In genomic region chr20:47727909-47728361, GRCh38 we compare ENCODE assay signal across 10 cellular contexts. TPM values are rescaled to one million over a fixed set of nuclear protein-coding genes. Genes with fewer than 3 reads are reported as not detected.
A peak's percentile ranks its signal among the peaks of the same experiment; 100 is the strongest.
DNase-seq lines count a peak whose midpoint lies in the region; ATAC-seq and TF ChIP-seq lines count a peak whose summit lies in the region.
"Had no signal": no experiment of that assay in that cellular context is flagged by ENCODE, and none has a peak within 500 bp of the region (broad histone marks: within the 10 kb centered on the region; RNA-seq: fewer than 3 reads in every experiment).

No MANE protein-coding gene starts in this region.

- H3K27ac ChIP-seq in OCI-LY7 (ENCODE audit: low read depth, low read length, poor library complexity, severe bottlenecking), result peak overlapping the region; percentile 47

- no TSS peak for BruUV-seq in OCI-LY7 (replicated peaks; lab: Mats Ljungman, UMichigan)

- POLR2A ChIA-PET in OCI-LY7 (lab: Charles Lee), result interaction anchor here (0.5 to 0.6 kb wide), 2 partner anchors 242 to 382 kb away, joined by 4 to 5 read pairs; no protein-coding TSS in a partner anchor

- no peaks in the 10 kb centered on the region for H3K79me2 ChIP-seq in OCI-LY7 (ENCODE audit: insufficient read depth, low read depth, low read length)

- no peaks in the 10 kb centered on the region for H3K27me3 Mint-ChIP-seq in activated CD8-positive, alpha-beta memory T cell treated with anti-CD3 and anti-CD28 coated beads, Interleukin-2, amount 10 ng/mL, durations not matched to agents 7 days and 5 days

- DNase-seq in activated CD8-positive, alpha-beta memory T cell treated with anti-CD3 and anti-CD28 coated beads, Interleukin-2, amount 10 ng/mL, durations not matched to agents 7 days and 5 days, result no peak
- no peak for DNase-seq in activated CD8-positive, alpha-beta memory T cell treated with anti-CD3 and anti-CD28 coated beads for 24 hours
- no peak for DNase-seq in OCI-LY7 (ENCODE audit: low spot score)
- peak; percentile 41 for DNase-seq in left ventricle myocardium superior
- peak; percentile 28 for DNase-seq in stimulated activated CD8-positive, alpha-beta memory T cell treated with anti-CD3 and anti-CD28 coated beads, Interleukin-4, amount 100 ng/mL, for 48 hours
- no peak for DNase-seq in NCI-H1092 treated with DMSO at 0.1 percent for 48 hours (lab: John Stamatoyannopoulos, UW)
- DNase-seq: NCI-H1417 treated with DMSO at 0.1 percent for 48 hours had no signal

- H3K9me3 ChIP-seq in OCI-LY7 (ENCODE audit: low read length), result no peaks in the 10 kb centered on the region
- H3K9me3 ChIP-seq: pancreas had no signal

- H3K36me3 ChIP-seq in OCI-LY7 (ENCODE audit: insufficient read depth, low read length), result no peaks in the 10 kb centered on the region
- H3K36me3 ChIP-seq: pancreas had no signal

- no peak for TF ChIP-seq CTCF in OCI-LY7 (conservative IDR thresholded peaks at IDR 0.05; ENCODE audit: low read length)

- H3K9me3 Mint-ChIP-seq in activated CD8-positive, alpha-beta memory T cell treated with anti-CD3 and anti-CD28 coated beads, Interleukin-2, amount 10 ng/mL, durations not matched to agents 7 days and 5 days (ENCODE audit: low read depth), result no peaks in the 10 kb centered on the region

- H3K4me3 ChIP-seq in OCI-LY7 (ENCODE audit: low read depth, low read length, poor library complexity, severe bottlenecking), result peak overlapping the region; percentile 53
- H3K4me3 ChIP-seq: pancreas had no signal

- ATAC-seq in activated CD8-positive, alpha-beta memory T cell treated with anti-CD3 and anti-CD28 coated beads, Interleukin-2, amount 10 ng/mL, durations not matched to agents 7 days and 5 days, result peak; percentile 11
- ATAC-seq in left ventricle myocardium superior (peak; percentile 32), GM18868 (IDR thresholded peaks at IDR 0.05; ENCODE audit: unreplicated experiment) (no peak), GM21390 (IDR thresholded peaks at IDR 0.05; ENCODE audit: unreplicated experiment) (no peak)

- peak overlapping the region; percentile 68 for H3K4me2 ChIP-seq in OCI-LY7 (ENCODE audit: low read length)

- H2AFZ ChIP-seq in OCI-LY7 (ENCODE audit: low read length), result peak overlapping the region; percentile 85

- peaks cover 34% of the 10 kb centered on the region for H3K4me1 ChIP-seq in OCI-LY7 (ENCODE audit: insufficient read depth, low read length, poor library complexity, severe bottlenecking)
- H3K4me1 ChIP-seq: pancreas had no signal

- H3K27ac Mint-ChIP-seq in activated CD8-positive, alpha-beta memory T cell treated with anti-CD3 and anti-CD28 coated beads, Interleukin-2, amount 10 ng/mL, durations not matched to agents 7 days and 5 days, result peak overlapping the region; percentile 95

- peaks cover 52% of the 10 kb centered on the region for H3K4me1 Mint-ChIP-seq in activated CD8-positive, alpha-beta memory T cell treated with anti-CD3 and anti-CD28 coated beads, Interleukin-2, amount 10 ng/mL, durations not matched to agents 7 days and 5 days

- H3K36me3 Mint-ChIP-seq in activated CD8-positive, alpha-beta memory T cell treated with anti-CD3 and anti-CD28 coated beads, Interleukin-2, amount 10 ng/mL, durations not matched to agents 7 days and 5 days, result peaks cover 2% of the 10 kb centered on the region

- intact Hi-C loops in OCI-LY7 (cut with micrococcal nuclease; ENCODE audit: unreplicated experiment) (loop anchor here (5.0 kb wide), 3 partner anchors 49 to 634 kb away; no protein-coding TSS in a partner anchor), left ventricle myocardium superior (cut with micrococcal nuclease) (no loop called here)

- H3K4me3 Mint-ChIP-seq in activated CD8-positive, alpha-beta memory T cell treated with anti-CD3 and anti-CD28 coated beads, Interleukin-2, amount 10 ng/mL, durations not matched to agents 7 days and 5 days, result peak overlapping the region; percentile 77

- CTCF ChIA-PET in activated CD8-positive, alpha-beta memory T cell treated with anti-CD3 and anti-CD28 coated beads, Interleukin-2, amount 10 ng/mL, durations not matched to agents 7 days and 5 days (lab: Charles Lee), result interaction anchor here (1.0 to 4.6 kb wide), 2 partner anchors 64 to 892 kb away, joined by 4 to 38 read pairs; no protein-coding TSS in a partner anchor
- CTCF ChIA-PET in OCI-LY7 (lab: Charles Lee; ENCODE audit: unreplicated experiment), result no interaction called here

- H4K20me1 ChIP-seq in OCI-LY7 (ENCODE audit: insufficient read depth, low read length), result no peaks in the 10 kb centered on the region

- H3K9me2 ChIP-seq in OCI-LY7 (ENCODE audit: insufficient read depth, low read length), result no peaks in the 10 kb centered on the region

RNA-seq across cellular contexts. Expression of gene SULF2, which starts 57.3 kb away (rescaled TPM):
- total RNA-seq in activated CD8-positive, alpha-beta memory T cell treated with anti-CD3 and anti-CD28 coated beads, Interleukin-2, amount 10 ng/mL, durations not matched to agents 7 days and 5 days, result 1 to 10 TPM in 1 of 2 experiments, under 1 TPM in 1; 0.79 to 2.0 TPM
- 0.03 TPM in 1 of 2 replicates, not detected in the other for total RNA-seq in OCI-LY7 (2014; rRNA removed; shearing (Covaris generic))
- 0.51 TPM in 1 of 2 replicates, not detected in the other for total RNA-seq in OCI-LY7 (2022)
- 35.1 TPM for total RNA-seq in left ventricle myocardium superior

Comparison
In these comparisons a context has a peak if more than half of its experiments do, and no peak if none do; other contexts are left out.
1. ATAC-seq: peak in activated CD8-positive, alpha-beta memory T cell treated with anti-CD3 and anti-CD28 coated beads, Interleukin-2, amount 10 ng/mL, durations not matched to agents 7 days and 5 days (single experiment) and left ventricle myocardium superior (single experiment); none in GM18868 (single experiment) and GM21390 (single experiment).
2. DNase-seq: peak in left ventricle myocardium superior (single experiment) and stimulated activated CD8-positive, alpha-beta memory T cell treated with anti-CD3 and anti-CD28 coated beads, Interleukin-4, amount 100 ng/mL, for 48 hours (single experiment); none in activated CD8-positive, alpha-beta memory T cell treated with anti-CD3 and anti-CD28 coated beads, Interleukin-2, amount 10 ng/mL, durations not matched to agents 7 days and 5 days (single experiment), activated CD8-positive, alpha-beta memory T cell treated with anti-CD3 and anti-CD28 coated beads for 24 hours (single experiment), OCI-LY7 (single experiment) and NCI-H1092 treated with DMSO at 0.1 percent for 48 hours (single experiment).
3. RNA of gene SULF2, which starts 57.3 kb away (total RNA-seq): 35.1 TPM in left ventricle myocardium superior (single experiment); 0.79 to 2.0 TPM in activated CD8-positive, alpha-beta memory T cell treated with anti-CD3 and anti-CD28 coated beads, Interleukin-2, amount 10 ng/mL, durations not matched to agents 7 days and 5 days and 0.03 to 0.51 TPM in OCI-LY7; every median in the first group is over 10 times any median in the second.